ENCODE assay signal across 18 cellular contexts in genomic region chr5:78745985-78746384, GRCh38.
"Had no signal": no experiment of that assay in that cellular context is flagged by ENCODE, and none has a peak within 500 bp of the region (broad histone marks: within the 10 kb centered on the region; RNA-seq: fewer than 3 reads in every experiment).

No MANE protein-coding gene starts in this region.

- H3K27ac Mint-ChIP-seq: activated naive CD4-positive, alpha-beta T cell treated with anti-CD3 and anti-CD28 coated beads, Interleukin-2, amount 50 U/mL, for 24 hours; activated T-cell treated with anti-CD3 and anti-CD28 coated beads, Interleukin-2, amount 50 U/mL, for 72 hours had no signal

- H3K9me3 Mint-ChIP-seq: activated naive CD4-positive, alpha-beta T cell treated with anti-CD3 and anti-CD28 coated beads, Interleukin-2, amount 50 U/mL, for 24 hours; activated T-cell treated with anti-CD3 and anti-CD28 coated beads, Interleukin-2, amount 50 U/mL, for 72 hours had no signal

- H3K4me3 ChIP-seq: left lung, ovary, psoas muscle, smooth muscle cell, thoracic aorta, upper lobe of right lung had no signal

- H3K9me3 ChIP-seq: left lung, ovary, psoas muscle, thoracic aorta, upper lobe of right lung had no signal

- H3K4me1 ChIP-seq: psoas muscle, upper lobe of right lung had no signal

- H3K4me2 ChIP-seq: smooth muscle cell had no signal

- H3K27ac ChIP-seq: left lung, ovary, psoas muscle, upper lobe of right lung, WERI-Rb-1 had no signal

- DNase-seq: activated CD4-positive, alpha-beta T cell treated with anti-CD3 and anti-CD28 coated beads for 1 hour; activated gamma-delta T cell; activated T-cell treated with anti-CD3 and anti-CD28 coated beads, Interleukin-2, amount 50 U/mL, for 72 hours; foreskin melanocyte; glutamatergic neuron; hippocampal formation; islet precursor cell; left lung; mammary epithelial cell; ovary; psoas muscle; right cardiac atrium; stimulated activated CD4-positive, alpha-beta T cell treated with anti-CD3 and anti-CD28 coated beads, Interleukin-4, amount 100 ng/mL, for 1 hour; upper lobe of right lung; WERI-Rb-1 had no signal

- H3K36me3 Mint-ChIP-seq: activated naive CD4-positive, alpha-beta T cell treated with anti-CD3 and anti-CD28 coated beads, Interleukin-2, amount 50 U/mL, for 24 hours had no signal

- H3K4me1 Mint-ChIP-seq: activated naive CD4-positive, alpha-beta T cell treated with anti-CD3 and anti-CD28 coated beads, Interleukin-2, amount 50 U/mL, for 24 hours had no signal

- H3K4me3 Mint-ChIP-seq: activated naive CD4-positive, alpha-beta T cell treated with anti-CD3 and anti-CD28 coated beads, Interleukin-2, amount 50 U/mL, for 24 hours; activated T-cell treated with anti-CD3 and anti-CD28 coated beads, Interleukin-2, amount 50 U/mL, for 72 hours had no signal

- ATAC-seq: activated T-cell treated with anti-CD3 and anti-CD28 coated beads, Interleukin-2, amount 50 U/mL, for 72 hours; left lung; psoas muscle; right cardiac atrium; upper lobe of right lung had no signal

- H3K36me3 ChIP-seq: left lung, ovary, thoracic aorta, upper lobe of right lung, WERI-Rb-1 had no signal

- H3K27me3 ChIP-seq: left lung, ovary, upper lobe of right lung had no signal
